Comparison of ENCODE assay signal across 8 cellular contexts in genomic region chr19:53103903-53104203, GRCh38. TPM values are rescaled to one million over a fixed set of nuclear protein-coding genes. Genes with fewer than 3 reads are reported as not detected.
DNase-seq lines count a peak whose midpoint lies in the region; ATAC-seq and TF ChIP-seq lines count a peak whose summit lies in the region.

No MANE protein-coding gene starts in this region.

- H3K27me3 ChIP-seq in gastroesophageal sphincter = no peaks in the 10 kb centered on the region

- H3K36me3 ChIP-seq in gastroesophageal sphincter = peaks cover 0 to 20% of the 10 kb centered on the region in 2 donors

- peaks cover 0 to 37% (median 12%) of the 10 kb centered on the region in 3 donors for H3K4me1 ChIP-seq in gastroesophageal sphincter

- H3K27ac ChIP-seq in VCaP (peak overlapping the region; percentile 92), gastroesophageal sphincter (peak overlapping the region; percentile 51 to 95 (median 94))

- H3K4me3 ChIP-seq in gastroesophageal sphincter = peak overlapping the region; percentile 74 to 91
- H3K4me3 ChIP-seq in skeletal muscle cell (ENCODE audit: low read depth, low read length) = peak overlapping the region; percentile 92

- TF ChIP-seq POLR2A in gastroesophageal sphincter (IDR thresholded peaks at IDR 0.05) = no peak

- TF ChIP-seq EP300 in gastroesophageal sphincter (IDR thresholded peaks at IDR 0.05) = no peak

- 0 to 2% methylated on average over 11 to 12 of the region's 12 CpGs for WGBS in gastroesophageal sphincter (ENCODE audit: low coverage in 1 of 2), 2 donors

- TF ChIP-seq CTCF in VCaP (conservative IDR thresholded peaks at IDR 0.05) (no peak), gastroesophageal sphincter (IDR thresholded peaks at IDR 0.05) (no peak)

- H3K9me3 ChIP-seq in gastroesophageal sphincter = no peaks in the 10 kb centered on the region

- peak; percentile 2 for ATAC-seq in GM19438 (IDR thresholded peaks at IDR 0.05; ENCODE audit: low read depth, unreplicated experiment)
- ATAC-seq in gastroesophageal sphincter = no peak
- ATAC-seq in HG03139 (IDR thresholded peaks at IDR 0.05; ENCODE audit: unreplicated experiment) = no peak

- DNase-seq in skeletal muscle cell (ENCODE audit: low read depth) = no peak
- DNase-seq in cerebellar nuclear complex (lab: John Stamatoyannopoulos, UW) = no peak
- DNase-seq in GM19238 (ENCODE audit: insufficient read length, low spot score) = no peak
- DNase-seq in cerebellum (ENCODE audit: low spot score) = no peak

RNA-seq across cellular contexts. Expression of gene ZNF160, which starts 0.6 kb away (rescaled TPM):
- total RNA-seq in gastroesophageal sphincter (10 to 100 TPM; 21.4 to 71.1 (median 31.7) TPM), cerebellum (41.1 TPM)

RNA-seq across cellular contexts. Expression of gene ZNF415, which starts 28.9 kb away (rescaled TPM):
- 10 to 100 TPM in 3 of 4 donors, 1 to 10 TPM in 1; 8.6 to 35.0 (median 14.1) TPM for total RNA-seq in gastroesophageal sphincter
- total RNA-seq in cerebellum = 13.0 TPM

RNA-seq across cellular contexts. Expression of gene ZNF347, which starts 55.0 kb away (rescaled TPM):
- total RNA-seq in gastroesophageal sphincter = 10 to 100 TPM in 1 of 4 donors, 1 to 10 TPM in 3; 8.5 to 14.2 (median 8.8) TPM
- 22.7 TPM for total RNA-seq in cerebellum

RNA-seq across cellular contexts. Expression of gene ERVV-2, which starts 59.3 kb away (rescaled TPM):
- total RNA-seq in gastroesophageal sphincter (not detected), cerebellum (not detected)
